In genomic region chr2:191349990-191350389, GRCh38 we compare ENCODE assay signal across 19 cellular contexts.
"Had no signal": no experiment of that assay in that cellular context is flagged by ENCODE, and none has a peak within 500 bp of the region (broad histone marks: within the 10 kb centered on the region; RNA-seq: fewer than 3 reads in every experiment).

No MANE protein-coding gene starts in this region.

- H3K27me3 ChIP-seq: heart left ventricle, suprapubic skin had no signal

- H3K27me3 Mint-ChIP-seq: activated B cell treated with CpG ODN at 0.5 μM for 24 hours; activated CD4-positive, alpha-beta T cell treated with anti-CD3 and anti-CD28 coated beads, Interleukin-2, amount 10 ng/mL, durations not matched to agents 24 days and 14 days; activated naive CD8-positive, alpha-beta T cell treated with anti-CD3 and anti-CD28 coated beads, Interleukin-2, amount 50 U/mL, for 24 hours; type B pancreatic cell had no signal

- H3K9me3 Mint-ChIP-seq: activated B cell treated with CpG ODN at 0.5 μM for 24 hours, nephron had no signal

- DNase-seq: activated B cell treated with CpG ODN at 0.5 μM for 24 hours; activated CD4-positive, alpha-beta T cell treated with anti-CD3 and anti-CD28 coated beads, Interleukin-2, amount 10 ng/mL, durations not matched to agents 24 days and 14 days; activated CD8-positive, alpha-beta memory T cell treated with anti-CD3 and anti-CD28 coated beads for 24 hours; activated naive CD4-positive, alpha-beta T cell treated with Interleukin-2 at 50 U/mL for 16 hours; activated naive CD8-positive, alpha-beta T cell treated with anti-CD3 and anti-CD28 coated beads, Interleukin-2, amount 50 U/mL, for 24 hours; caudate nucleus; effector memory CD4-positive, alpha-beta T cell; erythroblast; foreskin melanocyte; heart left ventricle; mesendoderm; occipital lobe; stimulated activated CD4-positive, alpha-beta T cell treated with anti-CD3 and anti-CD28 coated beads, Interleukin-4, amount 100 ng/mL, for 1 hour; stimulated activated CD8-positive, alpha-beta memory T cell treated with anti-CD3 and anti-CD28 coated beads, Interleukin-4, amount 100 ng/mL, for 48 hours; stimulated activated naive CD8-positive, alpha-beta T cell treated with anti-CD3 and anti-CD28 coated beads, Interleukin-15, Interleukin-2, amounts not matched to agents 100 U/mL and 50 U/mL, for 24 hours had no signal

- H3K36me3 ChIP-seq: suprapubic skin had no signal

- H3K9me3 ChIP-seq: heart left ventricle, suprapubic skin had no signal

- H3K4me1 Mint-ChIP-seq: activated B cell treated with CpG ODN at 0.5 μM for 24 hours; activated CD4-positive, alpha-beta T cell treated with anti-CD3 and anti-CD28 coated beads, Interleukin-2, amount 10 ng/mL, durations not matched to agents 24 days and 14 days had no signal

- H3K4me3 ChIP-seq: heart left ventricle, suprapubic skin had no signal

- H3K27ac Mint-ChIP-seq: activated B cell treated with CpG ODN at 0.5 μM for 24 hours; activated CD4-positive, alpha-beta T cell treated with anti-CD3 and anti-CD28 coated beads, Interleukin-2, amount 10 ng/mL, durations not matched to agents 24 days and 14 days; activated naive CD8-positive, alpha-beta T cell treated with anti-CD3 and anti-CD28 coated beads, Interleukin-2, amount 50 U/mL, for 24 hours; T-helper 1 cell treated with Interleukin-12 subunit alpha and Interleukin-12 subunit beta and Interleukin-4 antibody, amounts not matched to agents 30 μg/mL and 1 μg/mL, for 36 hours; type B pancreatic cell had no signal

- H3K4me1 ChIP-seq: suprapubic skin had no signal

- H3K4me3 Mint-ChIP-seq: activated B cell treated with CpG ODN at 0.5 μM for 24 hours; activated CD4-positive, alpha-beta T cell treated with anti-CD3 and anti-CD28 coated beads, Interleukin-2, amount 10 ng/mL, durations not matched to agents 24 days and 14 days; activated naive CD8-positive, alpha-beta T cell treated with anti-CD3 and anti-CD28 coated beads, Interleukin-2, amount 50 U/mL, for 24 hours; nephron; T-helper 1 cell treated with Interleukin-12 subunit alpha and Interleukin-12 subunit beta and Interleukin-4 antibody, amounts not matched to agents 30 μg/mL and 1 μg/mL, for 36 hours; type B pancreatic cell had no signal

- H3K27ac ChIP-seq: heart left ventricle, suprapubic skin had no signal

- ATAC-seq: heart left ventricle had no signal
